Comparison of ENCODE assay signal across 19 cellular contexts in the genomic region with DNA sequence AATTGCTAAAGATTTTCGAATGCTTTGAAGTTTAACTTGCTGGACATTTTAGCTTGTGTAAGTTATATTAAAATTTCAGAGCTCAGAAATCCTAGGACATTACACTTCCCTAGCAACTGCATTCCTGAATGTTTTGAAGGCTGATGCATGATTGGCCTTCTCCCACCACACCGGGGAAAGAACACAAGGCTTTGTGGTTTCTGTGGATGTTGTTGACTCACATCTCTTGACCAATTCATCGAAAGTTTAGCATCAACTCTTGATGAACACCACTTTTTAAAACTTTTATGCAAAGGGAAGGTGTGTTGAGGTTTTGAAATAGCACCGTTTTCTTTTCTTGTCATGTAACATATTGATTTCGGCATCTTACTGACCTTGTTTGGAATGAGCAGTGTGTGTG.
DNase-seq lines count a peak whose midpoint lies in the region; ATAC-seq, FAIRE-seq and TF ChIP-seq lines count a peak whose summit lies in the region.
"Had no signal": no experiment of that assay in that cellular context is flagged by ENCODE, and none has a peak within 500 bp of the region (broad histone marks: within the 10 kb centered on the region; RNA-seq: fewer than 3 reads in every experiment).

No MANE protein-coding gene starts in this region.

- TF ChIP-seq POLR2A in gastrocnemius medialis (IDR thresholded peaks at IDR 0.05) = no peak

- ATAC-seq in HG03442 (IDR thresholded peaks at IDR 0.05; ENCODE audit: unreplicated experiment) = peak; percentile 50
- ATAC-seq in gastrocnemius medialis = no peak
- ATAC-seq: sciatic nerve had no signal

- no peak for FAIRE-seq in HTR-8/SVneo (lab: Jason Lieb, UNC)
- FAIRE-seq: endothelial cell of umbilical vein had no signal

- no peaks in the 10 kb centered on the region for H3K4me1 ChIP-seq in gastrocnemius medialis

- no peaks in the 10 kb centered on the region for H3K27me3 ChIP-seq in gastrocnemius medialis
- H3K27me3 ChIP-seq: BLaER1, neutrophil had no signal

- no peak for TF ChIP-seq CTCF in astrocyte of the spinal cord (IDR thresholded peaks at IDR 0.05; ENCODE audit: low read depth, low read length)
- TF ChIP-seq CTCF in retinal pigment epithelial cell (conservative IDR thresholded peaks at IDR 0.05; ENCODE audit: low read depth, low read length) = no peak
- no peak for TF ChIP-seq CTCF in gastrocnemius medialis (IDR thresholded peaks at IDR 0.05 in 4 of 5, conservative IDR thresholded peaks at IDR 0.05 in 1 of 5)

- intact Hi-C loops in gastrocnemius medialis (cut with DNase I; ENCODE audit: low total_unique reads) = no loop called here

- DNase-seq in GM03348 (ENCODE audit: low spot score) = peak; percentile 78
- peak; percentile 64 for DNase-seq in astrocyte of the spinal cord (ENCODE audit: low read depth, low spot score)
- peak; percentile 59 for DNase-seq in retinal pigment epithelial cell (ENCODE audit: low read depth)
- no peak for DNase-seq in DMS 273 (lab: John Stamatoyannopoulos, UW; ENCODE audit: unreplicated experiment)
- DNase-seq in NCI-H526 treated with DMSO at 0.1 percent for 48 hours (lab: John Stamatoyannopoulos, UW) = no peak
- DNase-seq in gastrocnemius medialis = no peak
- DNase-seq in HTR-8/SVneo (ENCODE audit: insufficient read length, low spot score) = no peak
- DNase-seq: activated CD4-positive, alpha-beta T cell treated with anti-CD3 and anti-CD28 coated beads for 1 hour; activated naive CD8-positive, alpha-beta T cell treated with anti-CD3 and anti-CD28 coated beads, Interleukin-2, amount 10 ng/mL, durations not matched to agents 7 days and 5 days; islet precursor cell; NCI-H1092 treated with DMSO at 0.1 percent for 48 hours; stimulated activated CD4-positive, alpha-beta T cell treated with anti-CD3 and anti-CD28 coated beads, Interleukin-4, amount 100 ng/mL, for 4 hours; T-helper 2 cell; trophoblast cell had no signal

- in situ Hi-C loops in astrocyte of the spinal cord (cut with HindIII; ENCODE audit: low sequenced_read_pairs) (no loop called here), gastrocnemius medialis (cut with MboI; ENCODE audit: low sequenced_read_pairs in 4 of 4) (no loop called here)

- no peaks in the 10 kb centered on the region for H3K36me3 ChIP-seq in gastrocnemius medialis
- H3K36me3 ChIP-seq: BLaER1, neutrophil had no signal

- no peak overlapping the region for H3K27ac ChIP-seq in gastrocnemius medialis
- H3K27ac ChIP-seq: BLaER1, neutrophil had no signal

- H3K9me3 ChIP-seq in gastrocnemius medialis = no peaks in the 10 kb centered on the region
- H3K9me3 ChIP-seq: BLaER1, neutrophil had no signal

- H3K4me3 ChIP-seq in astrocyte of the spinal cord (ENCODE audit: low read depth, low read length) (no peak overlapping the region), retinal pigment epithelial cell (ENCODE audit: low read length) (no peak overlapping the region), gastrocnemius medialis (no peak overlapping the region)
- H3K4me3 ChIP-seq: BLaER1 had no signal

Comparison
In these comparisons a context has a peak if more than half of its experiments do, and no peak if none do; other contexts are left out.
1. DNase-seq: peak in GM03348 (single experiment), astrocyte of the spinal cord (single experiment) and retinal pigment epithelial cell (single experiment); none in DMS 273 (single experiment), NCI-H526 treated with DMSO at 0.1 percent for 48 hours (single experiment), gastrocnemius medialis (0 of 2) and HTR-8/SVneo (single experiment).